ENCODE assay signal across 8 cellular contexts in genomic region chr17:14302421-14303099, GRCh38. TPM values are rescaled to one million over a fixed set of nuclear protein-coding genes. Genes with fewer than 3 reads are reported as not detected.
DNase-seq lines count a peak whose midpoint lies in the region; ATAC-seq and TF ChIP-seq lines count a peak whose summit lies in the region.

No MANE protein-coding gene starts in this region.

- no peaks in the 10 kb centered on the region for H3K27me3 ChIP-seq in BJ (ENCODE audit: control insufficient read depth, insufficient read depth, low read length)

- no peaks in the 10 kb centered on the region for H3K36me3 ChIP-seq in BJ (ENCODE audit: control insufficient read depth, insufficient read depth, low read length)

- peak overlapping the region; percentile 96 for H3K4me3 Mint-ChIP-seq in activated naive CD8-positive, alpha-beta T cell treated with anti-CD3 and anti-CD28 coated beads, Interleukin-2, amount 10 ng/mL, durations not matched to agents 7 days and 5 days
- H3K4me3 Mint-ChIP-seq in type B pancreatic cell: peak overlapping the region; percentile 92

- peak overlapping the region; percentile 88 for H3K27ac Mint-ChIP-seq in activated naive CD8-positive, alpha-beta T cell treated with anti-CD3 and anti-CD28 coated beads, Interleukin-2, amount 10 ng/mL, durations not matched to agents 7 days and 5 days
- H3K27ac Mint-ChIP-seq in type B pancreatic cell: peak overlapping the region; percentile 46

- TF ChIP-seq CTCF in BJ (IDR thresholded peaks at IDR 0.05; ENCODE audit: insufficient read depth, low read depth, low read length) (peak; percentile 66), type B pancreatic cell (conservative IDR thresholded peaks at IDR 0.05) (peak; percentile 91)

- peaks cover 31% of the 10 kb centered on the region for H3K27me3 Mint-ChIP-seq in activated naive CD8-positive, alpha-beta T cell treated with anti-CD3 and anti-CD28 coated beads, Interleukin-2, amount 10 ng/mL, durations not matched to agents 7 days and 5 days
- H3K27me3 Mint-ChIP-seq in type B pancreatic cell: peaks cover 75% of the 10 kb centered on the region

- ATAC-seq in HG03565 (IDR thresholded peaks at IDR 0.05; ENCODE audit: unreplicated experiment) (peak; percentile 37), SK-N-SH treated with all-trans-retinoic acid at 6 μM for 48 hours (peak; percentile 70)
- ATAC-seq in activated naive CD8-positive, alpha-beta T cell treated with anti-CD3 and anti-CD28 coated beads, Interleukin-2, amount 10 ng/mL, durations not matched to agents 7 days and 5 days (ENCODE audit: low read depth): peak; percentile 32

- POLR2A ChIA-PET in BJ (lab: Charles Lee): interaction anchor here (0.6 kb wide), 2 partner anchors 648 to 810 kb away, joined by 3 read pairs; no protein-coding TSS in a partner anchor
- POLR2A ChIA-PET in activated naive CD8-positive, alpha-beta T cell treated with anti-CD3 and anti-CD28 coated beads, Interleukin-2, amount 10 ng/mL, durations not matched to agents 7 days and 5 days (lab: Charles Lee): interaction anchor here (0.7 to 3.6 kb wide), 10 partner anchors 13 to 426 kb away, joined by 3 to 44 read pairs (median 3); partner anchors contain the start of gene COX10

- H3K4me3 ChIP-seq in BJ (ENCODE audit: low read depth, low read length): peak overlapping the region; percentile 64

- CTCF ChIA-PET in BJ (lab: Yijun Ruan, JAX): interaction anchor here (0.6 to 4.0 kb wide), 21 partner anchors 11 to 1188 kb away, joined by 3 to 16 read pairs (median 4); no protein-coding TSS in a partner anchor

- DNase-seq in BJ (ENCODE audit: low read depth) (no peak), GM19240 (ENCODE audit: insufficient read length, low spot score) (peak; percentile 69), cardiac septum (ENCODE audit: low spot score) (peak; percentile 94), pons (ENCODE audit: low spot score) (peak; percentile 57), type B pancreatic cell (ENCODE audit: extremely low spot score, unreplicated experiment) (peak; percentile 90)
- peak; percentile 90 for DNase-seq in activated naive CD8-positive, alpha-beta T cell treated with anti-CD3 and anti-CD28 coated beads, Interleukin-2, amount 10 ng/mL, durations not matched to agents 7 days and 5 days

- peaks cover 4% of the 10 kb centered on the region for H3K36me3 Mint-ChIP-seq in activated naive CD8-positive, alpha-beta T cell treated with anti-CD3 and anti-CD28 coated beads, Interleukin-2, amount 10 ng/mL, durations not matched to agents 7 days and 5 days
- peaks cover 3% of the 10 kb centered on the region for H3K36me3 Mint-ChIP-seq in type B pancreatic cell

- intact Hi-C loops in cardiac septum (cut with DNase I): loop anchor here (2.0 to 10.0 kb wide), 2 partner anchors 708 to 958 kb away; no protein-coding TSS in a partner anchor

- peaks cover 44% of the 10 kb centered on the region for H3K4me1 Mint-ChIP-seq in activated naive CD8-positive, alpha-beta T cell treated with anti-CD3 and anti-CD28 coated beads, Interleukin-2, amount 10 ng/mL, durations not matched to agents 7 days and 5 days
- peaks cover 47% of the 10 kb centered on the region for H3K4me1 Mint-ChIP-seq in type B pancreatic cell (ENCODE audit: unreplicated experiment)

- H3K9me3 Mint-ChIP-seq in activated naive CD8-positive, alpha-beta T cell treated with anti-CD3 and anti-CD28 coated beads, Interleukin-2, amount 10 ng/mL, durations not matched to agents 7 days and 5 days: no peaks in the 10 kb centered on the region
- no peaks in the 10 kb centered on the region for H3K9me3 Mint-ChIP-seq in type B pancreatic cell

TF ChIP-seq in SK-N-SH treated with all-trans-retinoic acid at 6 μM for 48 hours, 23 proteins besides CTCF, POLR2A, EP300 and RAD21:
- TF ChIP-seq ZC3H10 (CRISPR knock-in tag; IDR thresholded peaks at IDR 0.05): no peak
- TF ChIP-seq ZFP3 (CRISPR knock-in tag; IDR thresholded peaks at IDR 0.05): no peak
- no peak for TF ChIP-seq OSR1 (CRISPR knock-in tag; IDR thresholded peaks at IDR 0.05)
- no peak for TF ChIP-seq ARNTL (CRISPR knock-in tag; IDR thresholded peaks at IDR 0.05; ENCODE audit: borderline replicate concordance, low read depth)
- TF ChIP-seq TCF4 (CRISPR knock-in tag; IDR thresholded peaks at IDR 0.05; ENCODE audit: borderline replicate concordance): no peak
- no peak for TF ChIP-seq POU6F1 (CRISPR knock-in tag; IDR thresholded peaks at IDR 0.05; ENCODE audit: borderline replicate concordance, low read depth)
- TF ChIP-seq ZNF565 (CRISPR knock-in tag; conservative IDR thresholded peaks at IDR 0.05; ENCODE audit: low read depth): no peak
- no peak for TF ChIP-seq BACH2 (CRISPR knock-in tag; IDR thresholded peaks at IDR 0.05; ENCODE audit: borderline replicate concordance)
- no peak for TF ChIP-seq ZNF8 (CRISPR knock-in tag; IDR thresholded peaks at IDR 0.05)
- TF ChIP-seq ISL1 (CRISPR knock-in tag; IDR thresholded peaks at IDR 0.05): no peak
- TF ChIP-seq ZFP30 (CRISPR knock-in tag; IDR thresholded peaks at IDR 0.05): no peak
- no peak for TF ChIP-seq TOX (CRISPR knock-in tag; IDR thresholded peaks at IDR 0.05; ENCODE audit: borderline replicate concordance)
- no peak for TF ChIP-seq CSDC2 (CRISPR knock-in tag; IDR thresholded peaks at IDR 0.05)
- TF ChIP-seq SNAI2 (CRISPR knock-in tag; IDR thresholded peaks at IDR 0.05): no peak
- TF ChIP-seq CREB5 (CRISPR knock-in tag; IDR thresholded peaks at IDR 0.05; ENCODE audit: low read depth): no peak
- no peak for TF ChIP-seq GLIS3 (CRISPR knock-in tag; IDR thresholded peaks at IDR 0.05)
- no peak for TF ChIP-seq ZNF70 (CRISPR knock-in tag; IDR thresholded peaks at IDR 0.05)
- TF ChIP-seq, protein P1, sequence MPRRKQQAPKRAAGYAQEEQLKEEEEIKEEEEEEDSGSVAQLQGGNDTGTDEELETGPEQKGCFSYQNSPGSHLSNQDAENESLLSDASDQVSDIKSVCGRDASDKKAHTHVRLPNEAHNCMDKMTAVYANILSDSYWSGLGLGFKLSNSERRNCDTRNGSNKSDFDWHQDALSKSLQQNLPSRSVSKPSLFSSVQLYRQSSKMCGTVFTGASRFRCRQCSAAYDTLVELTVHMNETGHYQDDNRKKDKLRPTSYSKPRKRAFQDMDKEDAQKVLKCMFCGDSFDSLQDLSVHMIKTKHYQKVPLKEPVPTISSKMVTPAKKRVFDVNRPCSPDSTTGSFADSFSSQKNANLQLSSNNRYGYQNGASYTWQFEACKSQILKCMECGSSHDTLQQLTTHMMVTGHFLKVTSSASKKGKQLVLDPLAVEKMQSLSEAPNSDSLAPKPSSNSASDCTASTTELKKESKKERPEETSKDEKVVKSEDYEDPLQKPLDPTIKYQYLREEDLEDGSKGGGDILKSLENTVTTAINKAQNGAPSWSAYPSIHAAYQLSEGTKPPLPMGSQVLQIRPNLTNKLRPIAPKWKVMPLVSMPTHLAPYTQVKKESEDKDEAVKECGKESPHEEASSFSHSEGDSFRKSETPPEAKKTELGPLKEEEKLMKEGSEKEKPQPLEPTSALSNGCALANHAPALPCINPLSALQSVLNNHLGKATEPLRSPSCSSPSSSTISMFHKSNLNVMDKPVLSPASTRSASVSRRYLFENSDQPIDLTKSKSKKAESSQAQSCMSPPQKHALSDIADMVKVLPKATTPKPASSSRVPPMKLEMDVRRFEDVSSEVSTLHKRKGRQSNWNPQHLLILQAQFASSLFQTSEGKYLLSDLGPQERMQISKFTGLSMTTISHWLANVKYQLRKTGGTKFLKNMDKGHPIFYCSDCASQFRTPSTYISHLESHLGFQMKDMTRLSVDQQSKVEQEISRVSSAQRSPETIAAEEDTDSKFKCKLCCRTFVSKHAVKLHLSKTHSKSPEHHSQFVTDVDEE (CRISPR knock-in tag; IDR thresholded peaks at IDR 0.05): no peak

RNA-seq across cellular contexts. Expression of gene HS3ST3B1, which starts 1.7 kb away (rescaled TPM):
- polyA plus RNA-seq in BJ (2011; rRNA removed): 3.4 and 4.5 TPM in 2 replicates
- polyA minus RNA-seq in BJ (2011; rRNA and poly(A)+ RNA removed): 9.0 and 10.0 TPM in 2 replicates
- total RNA-seq in activated naive CD8-positive, alpha-beta T cell treated with anti-CD3 and anti-CD28 coated beads, Interleukin-2, amount 10 ng/mL, durations not matched to agents 7 days and 5 days: 10 to 100 TPM in 1 of 2 experiments, 1 to 10 TPM in 1; 9.3 to 10.0 TPM
- total RNA-seq in cardiac septum (2.6 TPM), type B pancreatic cell (ENCODE audit: low replicate concordance) (6.6 and 12.9 TPM in 2 replicates)
